In the genomic region with DNA sequence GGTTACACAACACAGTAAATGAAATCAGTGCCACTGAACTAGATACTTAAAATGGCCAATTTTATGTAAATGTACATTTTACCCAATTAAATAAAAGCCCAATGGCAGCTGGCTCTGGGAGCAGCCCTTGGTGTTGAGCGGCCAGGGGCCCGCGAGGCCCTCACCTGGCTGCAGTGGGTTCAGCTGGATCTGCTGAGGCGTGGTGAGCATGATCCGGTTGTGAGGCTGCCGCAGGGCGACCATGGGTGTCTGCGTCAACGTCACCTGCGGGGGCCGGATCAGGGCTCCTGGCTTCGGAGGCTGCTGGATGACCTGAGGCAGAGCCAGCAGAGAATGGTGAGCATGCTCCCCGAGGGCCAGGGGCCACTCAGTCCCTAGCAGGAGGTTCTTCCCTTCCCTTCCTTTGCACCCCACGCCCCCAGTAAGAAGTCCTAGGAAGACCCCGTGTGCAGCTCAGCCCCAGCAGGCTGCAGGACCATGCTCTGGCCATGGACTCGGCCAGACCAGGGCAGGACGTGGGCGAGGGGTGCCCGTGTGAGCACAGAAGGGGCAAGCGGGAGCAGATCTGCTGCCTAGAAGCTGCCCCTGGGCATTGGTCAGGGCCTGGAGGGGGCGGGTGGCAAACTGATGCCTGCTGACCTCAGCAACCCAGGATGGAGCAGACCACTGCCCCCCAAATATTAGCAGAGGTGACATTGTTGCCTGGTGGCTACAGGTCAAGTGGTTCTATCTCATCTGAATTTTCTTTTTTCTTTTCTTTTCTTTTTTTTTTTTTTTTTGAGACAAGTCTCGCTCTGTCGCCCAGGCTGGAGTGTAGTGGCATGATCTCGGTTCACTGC, we compare ENCODE assay signal across 2 cellular contexts.
A peak's percentile ranks its signal among the peaks of the same experiment; 100 is the strongest.
TF ChIP-seq lines count a peak whose summit lies in the region.

No MANE protein-coding gene starts in this region.

TF ChIP-seq in K562, 482 proteins besides CTCF, POLR2A, EP300 and RAD21 (continued from another document):
- TF ChIP-seq, protein P1, sequence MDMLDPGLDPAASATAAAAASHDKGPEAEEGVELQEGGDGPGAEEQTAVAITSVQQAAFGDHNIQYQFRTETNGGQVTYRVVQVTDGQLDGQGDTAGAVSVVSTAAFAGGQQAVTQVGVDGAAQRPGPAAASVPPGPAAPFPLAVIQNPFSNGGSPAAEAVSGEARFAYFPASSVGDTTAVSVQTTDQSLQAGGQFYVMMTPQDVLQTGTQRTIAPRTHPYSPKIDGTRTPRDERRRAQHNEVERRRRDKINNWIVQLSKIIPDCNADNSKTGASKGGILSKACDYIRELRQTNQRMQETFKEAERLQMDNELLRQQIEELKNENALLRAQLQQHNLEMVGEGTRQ (CRISPR knock-in tag; IDR thresholded peaks at IDR 0.05) = no peak
- TF ChIP-seq ZNF316 (IDR thresholded peaks at IDR 0.05) (no peak), POLR2G (IDR thresholded peaks at IDR 0.05; ENCODE audit: low read depth, low read length) (0 out of 2 replicates have a peak, but pooled peaks have one; percentile 27)

TF ChIP-seq in HepG2, 621 proteins besides CTCF, POLR2A, EP300 and RAD21 (continued from another document and continues in another):
- TF ChIP-seq DMAP1 (CRISPR knock-in tag; IDR thresholded peaks at IDR 0.05) (no peak), ZNF264 (CRISPR knock-in tag; IDR thresholded peaks at IDR 0.05) (no peak), RXRB (CRISPR knock-in tag; IDR thresholded peaks at IDR 0.05; ENCODE audit: borderline replicate concordance) (no peak), TBP (CRISPR knock-in tag; IDR thresholded peaks at IDR 0.05) (no peak), ZNF160 (CRISPR knock-in tag; IDR thresholded peaks at IDR 0.05) (no peak), ZNF546 (CRISPR knock-in tag; conservative IDR thresholded peaks at IDR 0.05) (0 out of 2 replicates have a peak, but pooled peaks have one; percentile 53), ATRX (CRISPR knock-in tag; IDR thresholded peaks at IDR 0.05; ENCODE audit: borderline replicate concordance) (no peak), ZNF644 (CRISPR knock-in tag; IDR thresholded peaks at IDR 0.05; ENCODE audit: low read depth) (no peak), ZNF253 (CRISPR knock-in tag; IDR thresholded peaks at IDR 0.05; ENCODE audit: borderline replicate concordance) (peak; percentile 49; the same call in 1 of the 2 replicates), ZEB1 (IDR thresholded peaks at IDR 0.05; ENCODE audit: insufficient replicate concordance, low read depth) (no peak), EZH2 (conservative IDR thresholded peaks at IDR 0.05; ENCODE audit: low read depth, low read length) (no peak), NRL (CRISPR knock-in tag; IDR thresholded peaks at IDR 0.05; ENCODE audit: borderline replicate concordance) (0 out of 2 replicates have a peak, but pooled peaks have one; percentile 26), RBM22 (optimal IDR thresholded peaks at IDR 0.05; ENCODE audit: low read length) (peak; percentile 58), DR1 (CRISPR knock-in tag; IDR thresholded peaks at IDR 0.05) (no peak)
- TF ChIP-seq, protein P2, sequence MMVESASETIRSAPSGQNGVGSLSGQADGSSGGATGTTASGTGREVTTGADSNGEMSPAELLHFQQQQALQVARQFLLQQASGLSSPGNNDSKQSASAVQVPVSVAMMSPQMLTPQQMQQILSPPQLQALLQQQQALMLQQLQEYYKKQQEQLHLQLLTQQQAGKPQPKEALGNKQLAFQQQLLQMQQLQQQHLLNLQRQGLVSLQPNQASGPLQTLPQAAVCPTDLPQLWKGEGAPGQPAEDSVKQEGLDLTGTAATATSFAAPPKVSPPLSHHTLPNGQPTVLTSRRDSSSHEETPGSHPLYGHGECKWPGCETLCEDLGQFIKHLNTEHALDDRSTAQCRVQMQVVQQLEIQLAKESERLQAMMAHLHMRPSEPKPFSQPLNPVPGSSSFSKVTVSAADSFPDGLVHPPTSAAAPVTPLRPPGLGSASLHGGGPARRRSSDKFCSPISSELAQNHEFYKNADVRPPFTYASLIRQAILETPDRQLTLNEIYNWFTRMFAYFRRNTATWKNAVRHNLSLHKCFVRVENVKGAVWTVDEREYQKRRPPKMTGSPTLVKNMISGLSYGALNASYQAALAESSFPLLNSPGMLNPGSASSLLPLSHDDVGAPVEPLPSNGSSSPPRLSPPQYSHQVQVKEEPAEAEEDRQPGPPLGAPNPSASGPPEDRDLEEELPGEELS (CRISPR knock-in tag; IDR thresholded peaks at IDR 0.05) = no peak
- TF ChIP-seq, protein P3, sequence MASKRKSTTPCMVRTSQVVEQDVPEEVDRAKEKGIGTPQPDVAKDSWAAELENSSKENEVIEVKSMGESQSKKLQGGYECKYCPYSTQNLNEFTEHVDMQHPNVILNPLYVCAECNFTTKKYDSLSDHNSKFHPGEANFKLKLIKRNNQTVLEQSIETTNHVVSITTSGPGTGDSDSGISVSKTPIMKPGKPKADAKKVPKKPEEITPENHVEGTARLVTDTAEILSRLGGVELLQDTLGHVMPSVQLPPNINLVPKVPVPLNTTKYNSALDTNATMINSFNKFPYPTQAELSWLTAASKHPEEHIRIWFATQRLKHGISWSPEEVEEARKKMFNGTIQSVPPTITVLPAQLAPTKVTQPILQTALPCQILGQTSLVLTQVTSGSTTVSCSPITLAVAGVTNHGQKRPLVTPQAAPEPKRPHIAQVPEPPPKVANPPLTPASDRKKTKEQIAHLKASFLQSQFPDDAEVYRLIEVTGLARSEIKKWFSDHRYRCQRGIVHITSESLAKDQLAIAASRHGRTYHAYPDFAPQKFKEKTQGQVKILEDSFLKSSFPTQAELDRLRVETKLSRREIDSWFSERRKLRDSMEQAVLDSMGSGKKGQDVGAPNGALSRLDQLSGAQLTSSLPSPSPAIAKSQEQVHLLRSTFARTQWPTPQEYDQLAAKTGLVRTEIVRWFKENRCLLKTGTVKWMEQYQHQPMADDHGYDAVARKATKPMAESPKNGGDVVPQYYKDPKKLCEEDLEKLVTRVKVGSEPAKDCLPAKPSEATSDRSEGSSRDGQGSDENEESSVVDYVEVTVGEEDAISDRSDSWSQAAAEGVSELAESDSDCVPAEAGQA (IDR thresholded peaks at IDR 0.05; ENCODE audit: low read depth) = no peak
- TF ChIP-seq, protein P3 (CRISPR knock-in tag; IDR thresholded peaks at IDR 0.05; ENCODE audit: borderline replicate concordance) = no peak
- TF ChIP-seq, protein P4, sequence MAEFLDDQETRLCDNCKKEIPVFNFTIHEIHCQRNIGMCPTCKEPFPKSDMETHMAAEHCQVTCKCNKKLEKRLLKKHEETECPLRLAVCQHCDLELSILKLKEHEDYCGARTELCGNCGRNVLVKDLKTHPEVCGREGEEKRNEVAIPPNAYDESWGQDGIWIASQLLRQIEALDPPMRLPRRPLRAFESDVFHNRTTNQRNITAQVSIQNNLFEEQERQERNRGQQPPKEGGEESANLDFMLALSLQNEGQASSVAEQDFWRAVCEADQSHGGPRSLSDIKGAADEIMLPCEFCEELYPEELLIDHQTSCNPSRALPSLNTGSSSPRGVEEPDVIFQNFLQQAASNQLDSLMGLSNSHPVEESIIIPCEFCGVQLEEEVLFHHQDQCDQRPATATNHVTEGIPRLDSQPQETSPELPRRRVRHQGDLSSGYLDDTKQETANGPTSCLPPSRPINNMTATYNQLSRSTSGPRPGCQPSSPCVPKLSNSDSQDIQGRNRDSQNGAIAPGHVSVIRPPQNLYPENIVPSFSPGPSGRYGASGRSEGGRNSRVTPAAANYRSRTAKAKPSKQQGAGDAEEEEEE (CRISPR knock-in tag; IDR thresholded peaks at IDR 0.05; ENCODE audit: borderline replicate concordance) = no peak
- TF ChIP-seq, protein P5, sequence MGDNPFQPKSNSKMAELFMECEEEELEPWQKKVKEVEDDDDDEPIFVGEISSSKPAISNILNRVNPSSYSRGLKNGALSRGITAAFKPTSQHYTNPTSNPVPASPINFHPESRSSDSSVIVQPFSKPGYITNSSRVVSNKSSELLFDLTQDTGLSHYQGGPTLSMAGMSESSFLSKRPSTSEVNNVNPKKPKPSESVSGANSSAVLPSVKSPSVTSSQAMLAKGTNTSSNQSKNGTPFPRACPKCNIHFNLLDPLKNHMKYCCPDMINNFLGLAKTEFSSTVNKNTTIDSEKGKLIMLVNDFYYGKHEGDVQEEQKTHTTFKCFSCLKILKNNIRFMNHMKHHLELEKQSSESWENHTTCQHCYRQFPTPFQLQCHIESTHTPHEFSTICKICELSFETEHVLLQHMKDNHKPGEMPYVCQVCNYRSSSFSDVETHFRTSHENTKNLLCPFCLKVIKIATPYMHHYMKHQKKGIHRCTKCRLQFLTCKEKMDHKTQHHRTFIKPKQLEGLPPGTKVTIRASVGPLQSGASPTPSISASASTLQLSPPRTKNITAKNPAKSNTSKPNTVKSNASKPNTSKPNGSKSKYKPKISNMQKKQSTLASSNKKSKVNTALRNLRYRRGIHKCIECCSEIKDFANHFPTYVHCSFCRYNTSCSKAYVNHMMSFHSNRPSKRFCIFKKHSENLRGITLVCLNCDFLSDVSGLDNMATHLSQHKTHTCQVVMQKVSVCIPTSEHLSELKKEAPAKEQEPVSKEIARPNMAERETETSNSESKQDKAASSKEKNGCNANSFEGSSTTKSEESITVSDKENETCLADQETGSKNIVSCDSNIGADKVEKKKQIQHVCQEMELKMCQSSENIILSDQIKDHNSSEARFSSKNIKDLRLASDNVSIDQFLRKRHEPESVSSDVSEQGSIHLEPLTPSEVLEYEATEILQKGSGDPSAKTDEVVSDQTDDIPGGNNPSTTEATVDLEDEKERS (CRISPR knock-in tag; IDR thresholded peaks at IDR 0.05) = 0 out of 2 replicates have a peak, but pooled peaks have one; percentile 38
- TF ChIP-seq, protein P6, sequence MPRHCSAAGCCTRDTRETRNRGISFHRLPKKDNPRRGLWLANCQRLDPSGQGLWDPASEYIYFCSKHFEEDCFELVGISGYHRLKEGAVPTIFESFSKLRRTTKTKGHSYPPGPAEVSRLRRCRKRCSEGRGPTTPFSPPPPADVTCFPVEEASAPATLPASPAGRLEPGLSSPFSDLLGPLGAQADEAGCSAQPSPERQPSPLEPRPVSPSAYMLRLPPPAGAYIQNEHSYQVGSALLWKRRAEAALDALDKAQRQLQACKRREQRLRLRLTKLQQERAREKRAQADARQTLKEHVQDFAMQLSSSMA (CRISPR knock-in tag; IDR thresholded peaks at IDR 0.05) = no peak
- TF ChIP-seq, protein P7, sequence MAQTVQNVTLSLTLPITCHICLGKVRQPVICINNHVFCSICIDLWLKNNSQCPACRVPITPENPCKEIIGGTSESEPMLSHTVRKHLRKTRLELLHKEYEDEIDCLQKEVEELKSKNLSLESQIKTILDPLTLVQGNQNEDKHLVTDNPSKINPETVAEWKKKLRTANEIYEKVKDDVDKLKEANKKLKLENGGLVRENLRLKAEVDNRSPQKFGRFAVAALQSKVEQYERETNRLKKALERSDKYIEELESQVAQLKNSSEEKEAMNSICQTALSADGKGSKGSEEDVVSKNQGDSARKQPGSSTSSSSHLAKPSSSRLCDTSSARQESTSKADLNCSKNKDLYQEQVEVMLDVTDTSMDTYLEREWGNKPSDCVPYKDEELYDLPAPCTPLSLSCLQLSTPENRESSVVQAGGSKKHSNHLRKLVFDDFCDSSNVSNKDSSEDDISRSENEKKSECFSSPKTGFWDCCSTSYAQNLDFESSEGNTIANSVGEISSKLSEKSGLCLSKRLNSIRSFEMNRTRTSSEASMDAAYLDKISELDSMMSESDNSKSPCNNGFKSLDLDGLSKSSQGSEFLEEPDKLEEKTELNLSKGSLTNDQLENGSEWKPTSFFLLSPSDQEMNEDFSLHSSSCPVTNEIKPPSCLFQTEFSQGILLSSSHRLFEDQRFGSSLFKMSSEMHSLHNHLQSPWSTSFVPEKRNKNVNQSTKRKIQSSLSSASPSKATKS (CRISPR knock-in tag; IDR thresholded peaks at IDR 0.05) = no peak
- TF ChIP-seq, protein P8, sequence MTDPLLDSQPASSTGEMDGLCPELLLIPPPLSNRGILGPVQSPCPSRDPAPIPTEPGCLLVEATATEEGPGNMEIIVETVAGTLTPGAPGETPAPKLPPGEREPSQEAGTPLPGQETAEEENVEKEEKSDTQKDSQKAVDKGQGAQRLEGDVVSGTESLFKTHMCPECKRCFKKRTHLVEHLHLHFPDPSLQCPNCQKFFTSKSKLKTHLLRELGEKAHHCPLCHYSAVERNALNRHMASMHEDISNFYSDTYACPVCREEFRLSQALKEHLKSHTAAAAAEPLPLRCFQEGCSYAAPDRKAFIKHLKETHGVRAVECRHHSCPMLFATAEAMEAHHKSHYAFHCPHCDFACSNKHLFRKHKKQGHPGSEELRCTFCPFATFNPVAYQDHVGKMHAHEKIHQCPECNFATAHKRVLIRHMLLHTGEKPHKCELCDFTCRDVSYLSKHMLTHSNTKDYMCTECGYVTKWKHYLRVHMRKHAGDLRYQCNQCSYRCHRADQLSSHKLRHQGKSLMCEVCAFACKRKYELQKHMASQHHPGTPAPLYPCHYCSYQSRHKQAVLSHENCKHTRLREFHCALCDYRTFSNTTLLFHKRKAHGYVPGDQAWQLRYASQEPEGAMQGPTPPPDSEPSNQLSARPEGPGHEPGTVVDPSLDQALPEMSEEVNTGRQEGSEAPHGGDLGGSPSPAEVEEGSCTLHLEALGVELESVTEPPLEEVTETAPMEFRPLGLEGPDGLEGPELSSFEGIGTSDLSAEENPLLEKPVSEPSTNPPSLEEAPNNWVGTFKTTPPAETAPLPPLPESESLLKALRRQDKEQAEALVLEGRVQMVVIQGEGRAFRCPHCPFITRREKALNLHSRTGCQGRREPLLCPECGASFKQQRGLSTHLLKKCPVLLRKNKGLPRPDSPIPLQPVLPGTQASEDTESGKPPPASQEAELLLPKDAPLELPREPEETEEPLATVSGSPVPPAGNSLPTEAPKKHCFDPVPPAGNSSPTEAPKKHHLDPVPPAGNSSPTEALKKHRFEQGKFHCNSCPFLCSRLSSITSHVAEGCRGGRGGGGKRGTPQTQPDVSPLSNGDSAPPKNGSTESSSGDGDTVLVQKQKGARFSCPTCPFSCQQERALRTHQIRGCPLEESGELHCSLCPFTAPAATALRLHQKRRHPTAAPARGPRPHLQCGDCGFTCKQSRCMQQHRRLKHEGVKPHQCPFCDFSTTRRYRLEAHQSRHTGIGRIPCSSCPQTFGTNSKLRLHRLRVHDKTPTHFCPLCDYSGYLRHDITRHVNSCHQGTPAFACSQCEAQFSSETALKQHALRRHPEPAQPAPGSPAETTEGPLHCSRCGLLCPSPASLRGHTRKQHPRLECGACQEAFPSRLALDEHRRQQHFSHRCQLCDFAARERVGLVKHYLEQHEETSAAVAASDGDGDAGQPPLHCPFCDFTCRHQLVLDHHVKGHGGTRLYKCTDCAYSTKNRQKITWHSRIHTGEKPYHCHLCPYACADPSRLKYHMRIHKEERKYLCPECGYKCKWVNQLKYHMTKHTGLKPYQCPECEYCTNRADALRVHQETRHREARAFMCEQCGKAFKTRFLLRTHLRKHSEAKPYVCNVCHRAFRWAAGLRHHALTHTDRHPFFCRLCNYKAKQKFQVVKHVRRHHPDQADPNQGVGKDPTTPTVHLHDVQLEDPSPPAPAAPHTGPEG (CRISPR knock-in tag; IDR thresholded peaks at IDR 0.05) = no peak
